28 cellular contexts compared by ENCODE assay signal in genomic region chr2:42001696-42002331, GRCh38. TPM values are rescaled to one million over a fixed set of nuclear protein-coding genes. Genes with fewer than 3 reads are reported as not detected.
DNase-seq lines count a peak whose midpoint lies in the region; ATAC-seq, FAIRE-seq and TF ChIP-seq lines count a peak whose summit lies in the region.
"Had no signal": no experiment of that assay in that cellular context is flagged by ENCODE, and none has a peak within 500 bp of the region (broad histone marks: within the 10 kb centered on the region; RNA-seq: fewer than 3 reads in every experiment).

No MANE protein-coding gene starts in this region.

- H4K8ac ChIP-seq in H1 (ENCODE audit: extremely low read depth, insufficient read depth, low read length), result 0 out of 2 replicates have a peak overlapping the region, but pooled peaks have one; percentile 8

- no peak overlapping the region for H3K4ac ChIP-seq in H1 (replicated peaks; ENCODE audit: insufficient read length, low read depth, low read length)

- no peak for ATAC-seq in HG03025 (IDR thresholded peaks at IDR 0.05; ENCODE audit: low FRiP score, unreplicated experiment)
- no peak for ATAC-seq in left lung
- ATAC-seq in GM18502 (IDR thresholded peaks at IDR 0.05; ENCODE audit: poor library complexity, unreplicated experiment), result no peak
- ATAC-seq: activated CD8-positive, alpha-beta T cell treated with anti-CD3 and anti-CD28 coated beads for 36 hours; body of pancreas; gastroesophageal sphincter; HCT116; left cardiac atrium; natural killer cell treated with Interleukin-12 subunit alpha and Interleukin-12 subunit beta and Interleukin-15 and Interleukin-18, amount 100 ng/mL, for 72 hours had no signal

- H3K79me2 ChIP-seq in H1 (ENCODE audit: control insufficient read depth in 1 of 2, insufficient read depth in 2 of 2, low read length in 2 of 2), result no peaks in the 10 kb centered on the region
- H3K79me2 ChIP-seq: parathyroid adenoma had no signal

- no peak overlapping the region for H3K23ac ChIP-seq in H1 (ENCODE audit: insufficient read length)

- CTCF ChIA-PET in H1 (lab: Charles Lee; ENCODE audit: partially characterized antibody), result interaction anchor here (1.0 kb wide), 2 partner anchors 41 to 85 kb away, joined by 3 to 4 read pairs; no protein-coding TSS in a partner anchor

- H3K4me3 ChIP-seq in H1 (ENCODE audit: extremely low read depth in 1 of 4, insufficient read depth in 2 of 4, low read depth in 3 of 4, low read length in 4 of 4) (no peak overlapping the region), uterus (no peak overlapping the region), left lung (no peak overlapping the region)
- H3K4me3 ChIP-seq: body of pancreas, dorsolateral prefrontal cortex, esophagus squamous epithelium, gastroesophageal sphincter, stomach, tibial artery had no signal

- no peaks in the 10 kb centered on the region for H3K27me3 Mint-ChIP-seq in nephron (ENCODE audit: low read depth)

- H3K9me3 Mint-ChIP-seq in nephron, result peaks cover 29% of the 10 kb centered on the region

- H2AFZ ChIP-seq in H1 (ENCODE audit: low read length), result no peak overlapping the region
- H2AFZ ChIP-seq: parathyroid adenoma had no signal

- peak overlapping the region; percentile 13 to 40 (median 30) for H3K4me3 Mint-ChIP-seq in nephron
- H3K4me3 Mint-ChIP-seq: activated CD8-positive, alpha-beta T cell treated with anti-CD3 and anti-CD28 coated beads for 36 hours; activated naive CD4-positive, alpha-beta T cell treated with anti-CD3 and anti-CD28 coated beads, Interleukin-2, amount 10 ng/mL, durations not matched to agents 7 days and 5 days; natural killer cell treated with Interleukin-12 subunit alpha and Interleukin-12 subunit beta and Interleukin-15 and Interleukin-18, amount 100 ng/mL, for 72 hours; T-helper 2 cell treated with Interferon-gamma antibody and Interleukin-4, amounts not matched to agents 5 μg/mL and 100 μg/mL, for 36 hours had no signal

- no peak for TF ChIP-seq POLR2A in H1 (IDR thresholded peaks at IDR 0.05; ENCODE audit: control extremely low read depth in 1 of 2, low read depth in 2 of 2, low read length in 2 of 2)
- TF ChIP-seq POLR2A in uterus (IDR thresholded peaks at IDR 0.05), result no peak

- no peak for FAIRE-seq in H1 (lab: Jason Lieb, UNC)
- FAIRE-seq: endometrium, GM18507 had no signal

- TF ChIP-seq EP300 in H1 (IDR thresholded peaks at IDR 0.05; ENCODE audit: borderline replicate concordance in 1 of 2, low read depth in 2 of 2, low read length in 2 of 2), result no peak

- no peak overlapping the region for H3K56ac ChIP-seq in H1 (replicated peaks; ENCODE audit: insufficient read length, low read depth, low read length)

- no peak overlapping the region for H2BK15ac ChIP-seq in H1 (ENCODE audit: low read length)

- no peak overlapping the region for H4K5ac ChIP-seq in H1 (ENCODE audit: insufficient read length, low read depth, low read length)

- DNase-seq in GM03348 (ENCODE audit: low spot score), result peak; percentile 50
- DNase-seq in H1 (ENCODE audit: low read depth in 1 of 2, low spot score in 2 of 2), result no peak
- DNase-seq in uterus, result peak; percentile 50 to 62
- DNase-seq in left lung, result no peak
- DNase-seq: activated CD8-positive, alpha-beta T cell treated with anti-CD3 and anti-CD28 coated beads for 36 hours; activated naive CD4-positive, alpha-beta T cell treated with anti-CD3 and anti-CD28 coated beads, Interleukin-2, amount 10 ng/mL, durations not matched to agents 7 days and 5 days; body of pancreas; Calu3; DMS79 treated with DMSO at 0.1 percent for 48 hours; dorsolateral prefrontal cortex; esophagus squamous epithelium; left cardiac atrium; mammary epithelial cell; NCI-H1048; stimulated activated CD4-positive, alpha-beta T cell treated with anti-CD3 and anti-CD28 coated beads, Interleukin-12 subunit alpha, Interleukin-12 subunit beta, amount 100 ng/mL, for 4 hours; stimulated activated CD4-positive, alpha-beta T cell treated with anti-CD3 and anti-CD28 coated beads, Interleukin-2, amount 100 ng/mL, for 48 hours; stomach; tibial artery had no signal

- no peak overlapping the region for H3K14ac ChIP-seq in H1 (ENCODE audit: insufficient read length)

- no peaks in the 10 kb centered on the region for H4K20me1 ChIP-seq in H1 (replicated peaks in 1 of 2; ENCODE audit: control insufficient read depth in 1 of 2, insufficient read depth in 2 of 2, low read length in 2 of 2)

- H3K36me3 ChIP-seq in H1 (ENCODE audit: control insufficient read depth in 2 of 4, insufficient read depth in 4 of 4, low read length in 3 of 4), result no peaks in the 10 kb centered on the region
- H3K36me3 ChIP-seq in uterus, result no peaks in the 10 kb centered on the region
- H3K36me3 ChIP-seq in left lung, result no peaks in the 10 kb centered on the region
- H3K36me3 ChIP-seq: esophagus squamous epithelium, gastroesophageal sphincter, stomach, tibial artery had no signal

- H3K36me3 Mint-ChIP-seq in nephron (ENCODE audit: low read depth), result peaks cover 16% of the 10 kb centered on the region
- H3K36me3 Mint-ChIP-seq: activated naive CD4-positive, alpha-beta T cell treated with anti-CD3 and anti-CD28 coated beads, Interleukin-2, amount 10 ng/mL, durations not matched to agents 7 days and 5 days had no signal

- peak overlapping the region; percentile 39 for H4K91ac ChIP-seq in H1 (replicated peaks; ENCODE audit: insufficient read length, low read length)

- no peak overlapping the region for H3K4me2 ChIP-seq in H1 (ENCODE audit: insufficient read depth in 1 of 2, low read depth in 2 of 2, low read length in 2 of 2)

- H3K27me3 ChIP-seq in H1 (replicated peaks in 1 of 4; ENCODE audit: control insufficient read depth in 3 of 4, extremely low read depth in 1 of 4, insufficient read depth in 3 of 4, low read length in 3 of 4), result no peaks in the 10 kb centered on the region
- no peaks in the 10 kb centered on the region for H3K27me3 ChIP-seq in uterus
- no peaks in the 10 kb centered on the region for H3K27me3 ChIP-seq in left lung
- H3K27me3 ChIP-seq: body of pancreas, dorsolateral prefrontal cortex, gastroesophageal sphincter, stomach, tibial artery had no signal

- H3K4me1 ChIP-seq in H1 (replicated peaks in 1 of 4; ENCODE audit: control insufficient read depth in 3 of 4, insufficient read depth in 4 of 4, low read length in 3 of 4), result no peaks in the 10 kb centered on the region
- H3K4me1 ChIP-seq in uterus, result peaks cover 0 to 6% of the 10 kb centered on the region in 2 donors
- H3K4me1 ChIP-seq in left lung, result no peaks in the 10 kb centered on the region
- H3K4me1 ChIP-seq: body of pancreas, esophagus squamous epithelium, parathyroid adenoma, stomach had no signal

- H3K27ac ChIP-seq in H1 (ENCODE audit: low read depth, low read length) (no peak overlapping the region), uterus (peak overlapping the region; percentile 9 to 23), left lung (no peak overlapping the region)
- H3K27ac ChIP-seq: body of pancreas, dorsolateral prefrontal cortex, esophagus squamous epithelium, gastroesophageal sphincter, parathyroid adenoma, stomach, tibial artery had no signal

- POLR2A ChIA-PET in H1 (lab: Charles Lee; ENCODE audit: partially characterized antibody), result interaction anchor here (1.3 kb wide), 1 partner anchor 9 kb away, joined by 5 read pairs; no protein-coding TSS in a partner anchor

- no peak overlapping the region; the same call in 1 of the 2 replicates for H3K18ac ChIP-seq in H1 (ENCODE audit: extremely low read depth, low read length)

- no peak overlapping the region for H2BK12ac ChIP-seq in H1 (ENCODE audit: low read depth, low read length)

- no peak overlapping the region for H2BK5ac ChIP-seq in H1 (ENCODE audit: low read depth, low read length)

- H3K9me3 ChIP-seq in H1 (ENCODE audit: insufficient read depth in 2 of 2, low read depth in 1 of 2, low read length in 1 of 2) (no peaks in the 10 kb centered on the region), uterus (no peaks in the 10 kb centered on the region), left lung (peaks cover 0 to 15% of the 10 kb centered on the region in 2 donors)
- H3K9me3 ChIP-seq: body of pancreas, esophagus squamous epithelium, gastroesophageal sphincter, tibial artery had no signal

- H2BK20ac ChIP-seq in H1 (ENCODE audit: low read length), result no peak overlapping the region

- peak overlapping the region; percentile 88 to 99 (median 96) for H3K27ac Mint-ChIP-seq in nephron
- H3K27ac Mint-ChIP-seq: activated CD8-positive, alpha-beta T cell treated with anti-CD3 and anti-CD28 coated beads for 36 hours; activated naive CD4-positive, alpha-beta T cell treated with anti-CD3 and anti-CD28 coated beads, Interleukin-2, amount 10 ng/mL, durations not matched to agents 7 days and 5 days; natural killer cell treated with Interleukin-12 subunit alpha and Interleukin-12 subunit beta and Interleukin-15 and Interleukin-18, amount 100 ng/mL, for 72 hours; T-helper 2 cell treated with Interferon-gamma antibody and Interleukin-4, amounts not matched to agents 5 μg/mL and 100 μg/mL, for 36 hours had no signal

- TF ChIP-seq RAD21 in H1 (IDR thresholded peaks at IDR 0.05 in 1 of 2, conservative IDR thresholded peaks at IDR 0.05 in 1 of 2; ENCODE audit: low read depth in 2 of 2, low read length in 2 of 2), result no peak

- H3K79me1 ChIP-seq in H1 (ENCODE audit: low read depth, low read length), result no peaks in the 10 kb centered on the region

- TF ChIP-seq CTCF in H1 (IDR thresholded peaks at IDR 0.05; ENCODE audit: control extremely low read depth in 1 of 3, insufficient read depth in 1 of 3, low read depth in 1 of 3, low read length in 3 of 3), result no peak
- no peak for TF ChIP-seq CTCF in nephron (IDR thresholded peaks at IDR 0.05; ENCODE audit: unreplicated experiment in 3 of 3)
- TF ChIP-seq CTCF in uterus (IDR thresholded peaks at IDR 0.05), result no peak
- no peak for TF ChIP-seq CTCF in left lung (IDR thresholded peaks at IDR 0.05)

- intact Hi-C loops in uterus (cut with DNase I; ENCODE audit: low total_unique reads), result loop anchor here (10.0 kb wide), 1 partner anchor 67 kb away; no protein-coding TSS in a partner anchor
- intact Hi-C loops in left lung (cut with DNase I), result no loop called here

- no peak overlapping the region; the same call in 1 of the 2 replicates for H2AK5ac ChIP-seq in H1 (ENCODE audit: low read depth, low read length)

- no peak overlapping the region for H3K9ac ChIP-seq in H1 (replicated peaks in 1 of 4; ENCODE audit: extremely low read depth in 1 of 4, low read depth in 3 of 4, low read length in 3 of 4)
- H3K9ac ChIP-seq: parathyroid adenoma had no signal

- peaks cover 55% of the 10 kb centered on the region for H3K4me1 Mint-ChIP-seq in nephron
- H3K4me1 Mint-ChIP-seq: activated naive CD4-positive, alpha-beta T cell treated with anti-CD3 and anti-CD28 coated beads, Interleukin-2, amount 10 ng/mL, durations not matched to agents 7 days and 5 days had no signal

- 83% methylated on average over 23 of the region's 23 CpGs; no CpG with 5 or more reads in 1 of the 2 experiments for WGBS in H1 (ENCODE audit: extremely low coverage in 1 of 2, insufficient coverage in 1 of 2, insufficient read length in 1 of 2, insufficient replicate concordance in 2 of 2, low coverage in 1 of 2, low lambda C conversion rate in 2 of 2, missing lambda C conversion rate in 1 of 2), 2 experiments

- H3K23me2 ChIP-seq in H1 (ENCODE audit: low read depth, low read length), result no peaks in the 10 kb centered on the region

- H2BK120ac ChIP-seq in H1 (replicated peaks; ENCODE audit: low read depth, low read length), result no peak overlapping the region

RNA-seq across cellular contexts. Expression of gene PKDCC, which starts 46.0 kb away (rescaled TPM):
- 48.0 and 49.9 TPM in 2 replicates for total RNA-seq in H1 (2021; fragmentation: NEBNext Ultra II Directional; extraction: Animal tissue kit (Norgen Biotek cat#: 25700))
- 80.1 and 115 TPM in 2 replicates for polyA plus RNA-seq in H1 (2011; rRNA removed)
- 148 TPM for polyA plus RNA-seq in H1 (2011; cell fraction: cytosol; rRNA removed)
- 347 TPM for polyA plus RNA-seq in H1 (2011; cell fraction: nucleus; rRNA removed)
- polyA plus RNA-seq in H1 (2012, experiment 1 of 2), result 37.2 to 63.9 TPM (median 58.3 TPM) in 4 replicates
- 59.7 TPM for polyA plus RNA-seq in H1 (2012, experiment 2 of 2)
- 8.0 TPM for polyA plus RNA-seq in H1 (2013, experiment 1 of 2)
- polyA plus RNA-seq in H1 (2013, experiment 2 of 2), result 7.8 TPM
- polyA minus RNA-seq in H1 (2011; rRNA and poly(A)+ RNA removed), result 84.3 and 179 TPM in 2 replicates
- polyA minus RNA-seq in H1 (2011; cell fraction: cytosol; rRNA and poly(A)+ RNA removed), result 55.0 TPM
- 79.6 TPM for polyA minus RNA-seq in H1 (2011; cell fraction: nucleus; rRNA and poly(A)+ RNA removed)
- total RNA-seq in uterus, result 100 to 1,000 TPM in 2 of 4 donors, 10 to 100 TPM in 2; 34.1 to 244 (median 109) TPM
- total RNA-seq in left lung, result 10 to 100 TPM; 63.1 to 68.2 TPM
- total RNA-seq: activated CD8-positive, alpha-beta T cell treated with anti-CD3 and anti-CD28 coated beads for 36 hours; natural killer cell treated with Interleukin-12 subunit alpha and Interleukin-12 subunit beta and Interleukin-15 and Interleukin-18, amount 100 ng/mL, for 72 hours had no signal
- polyA plus RNA-seq: mammary epithelial cell had no signal

Comparison
In these comparisons a context has a peak if more than half of its experiments do, and no peak if none do; other contexts are left out.
1. DNase-seq: peak in GM03348 (single experiment) and uterus (2 of 2); none in H1 (0 of 2) and left lung (0 of 2).
2. H3K27ac ChIP-seq: peak in uterus (2 of 2); none in H1 (single experiment) and left lung (0 of 2).